In genomic region chr1:161462205-161463113, GRCh38 we compare ENCODE assay signal across 12 cellular contexts. TPM values are rescaled to one million over a fixed set of nuclear protein-coding genes. Genes with fewer than 3 reads are reported as not detected.
DNase-seq lines count a peak whose midpoint lies in the region; ATAC-seq, FAIRE-seq and TF ChIP-seq lines count a peak whose summit lies in the region.
"Not testable (repeated sequence)": the region's sequence is repeated elsewhere in the genome, so short reads cannot be mapped to it uniquely, and the experiment has no call there.
"Had no signal": no experiment of that assay in that cellular context is flagged by ENCODE, and none has a peak within 500 bp of the region (broad histone marks: within the 10 kb centered on the region; RNA-seq: fewer than 3 reads in every experiment).

No MANE protein-coding gene starts in this region.

- not testable (repeated sequence) for H3K36me3 ChIP-seq in pancreas

- H3K36me3 Mint-ChIP-seq in WTC11; effector memory CD8-positive, alpha-beta T cell (ENCODE audit: insufficient read depth): not testable (repeated sequence)

- H3K4me1 ChIP-seq in pancreas, result not testable (repeated sequence)

- not testable (repeated sequence) for TF ChIP-seq CTCF in WTC11 (IDR thresholded peaks at IDR 0.05); pancreas (IDR thresholded peaks at IDR 0.05)

- H3K9me3 Mint-ChIP-seq in WTC11; effector memory CD8-positive, alpha-beta T cell: not testable (repeated sequence)

- CTCF ChIA-PET in WTC11 (lab: Charles Lee), result not testable (repeated sequence)

- not testable (repeated sequence) for FAIRE-seq in pancreas (lab: Jason Lieb, UNC)

- not testable (repeated sequence) for H3K4me3 ChIP-seq in pancreas

- not testable (repeated sequence) for H3K27me3 Mint-ChIP-seq in WTC11 (ENCODE audit: low read depth); effector memory CD8-positive, alpha-beta T cell

- not testable (repeated sequence) for H3K4me1 Mint-ChIP-seq in WTC11; effector memory CD8-positive, alpha-beta T cell (ENCODE audit: low read depth in 2 of 2)

- H3K27me3 ChIP-seq in pancreas, result not testable (repeated sequence)

- not testable (repeated sequence) for DNase-seq in WTC11 (ENCODE audit: low spot score); effector memory CD8-positive, alpha-beta T cell; pancreas

- no CpG with 5 or more reads among the region's 114 CpGs for WGBS in pancreas, 2 donors

- intact Hi-C loops in pancreas (cut with DNase I), result not testable (repeated sequence)

- not testable (repeated sequence) for H3K27ac ChIP-seq in pancreas

- ATAC-seq in GM18498 (IDR thresholded peaks at IDR 0.05; ENCODE audit: unreplicated experiment) (peak; percentile 31), GM19351 (IDR thresholded peaks at IDR 0.05; ENCODE audit: unreplicated experiment) (peak; percentile 40), GM21717 (IDR thresholded peaks at IDR 0.05; ENCODE audit: unreplicated experiment) (peak; percentile 32), HG02884 (IDR thresholded peaks at IDR 0.05; ENCODE audit: unreplicated experiment) (peak; percentile 26), HG03354 (IDR thresholded peaks at IDR 0.05; ENCODE audit: poor library complexity, severe bottlenecking, unreplicated experiment) (peak; percentile 41), WTC11 (peak; percentile 13), pancreas (peak; percentile 13 to 31 (median 24))
- peak; percentile 42 for ATAC-seq in effector memory CD8-positive, alpha-beta T cell (replicated peaks)

- not testable (repeated sequence) for H3K9me3 ChIP-seq in pancreas

- POLR2A ChIA-PET in WTC11 (lab: Charles Lee), result not testable (repeated sequence)

- H3K27ac Mint-ChIP-seq in WTC11; effector memory CD8-positive, alpha-beta T cell: not testable (repeated sequence)

- not testable (repeated sequence) for H3K4me3 Mint-ChIP-seq in WTC11; effector memory CD8-positive, alpha-beta T cell

RNA-seq across cellular contexts. Expression of gene FCGR2A, which starts 42.8 kb away (rescaled TPM):
- total RNA-seq in WTC11 (2021) (0.74 to 1.1 TPM (median 0.80 TPM) in 3 replicates), pancreas (10 to 100 TPM in 3 of 6 donors, 1 to 10 TPM in 3; 2.0 to 32.7 (median 7.6) TPM)
- polyA plus RNA-seq in pancreas, result 1 to 10 TPM; 2.1 to 3.1 TPM
- total RNA-seq: A673; activated CD4-positive, alpha-beta T cell treated with anti-CD3 and anti-CD28 coated beads, Interleukin-2, amount 10 ng/mL, durations not matched to agents 7 days and 5 days; astrocyte; chondrocyte had no signal
